Comparison of ENCODE assay signal across 12 cellular contexts in genomic region chrX:94400488-94400887, GRCh38.
DNase-seq lines count a peak whose midpoint lies in the region; ATAC-seq and TF ChIP-seq lines count a peak whose summit lies in the region.
"Had no signal": no experiment of that assay in that cellular context is flagged by ENCODE, and none has a peak within 500 bp of the region (broad histone marks: within the 10 kb centered on the region; RNA-seq: fewer than 3 reads in every experiment).

No MANE protein-coding gene starts in this region.

- H3K27me3 ChIP-seq in PC-3 (ENCODE audit: low read length) (no peaks in the 10 kb centered on the region), stomach (no peaks in the 10 kb centered on the region), HAP-1 (ENCODE audit: low read depth) (no peaks in the 10 kb centered on the region)
- H3K27me3 ChIP-seq: SJCRH30 had no signal

- H3K27ac ChIP-seq in PC-3 (ENCODE audit: low read length) (no peak overlapping the region), stomach (no peak overlapping the region)
- H3K27ac ChIP-seq: SJCRH30 had no signal

- intact Hi-C loops in PC-3 (cut with micrococcal nuclease): no loop called here
- intact Hi-C loops in stomach (cut with DNase I; ENCODE audit: low total_unique reads): no loop called here

- ATAC-seq in GM19328 (IDR thresholded peaks at IDR 0.05; ENCODE audit: unreplicated experiment) (peak; percentile 74), HG02870 (IDR thresholded peaks at IDR 0.05; ENCODE audit: unreplicated experiment) (peak; percentile 88), PC-3 (no peak)
- ATAC-seq: left lobe of liver had no signal

- H3K4me3 ChIP-seq in PC-3 (ENCODE audit: low read length): no peak overlapping the region
- H3K4me3 ChIP-seq in stomach: no peak overlapping the region
- H3K4me3 ChIP-seq in HAP-1: no peak overlapping the region
- H3K4me3 ChIP-seq: SJCRH30 had no signal

- no peak overlapping the region for H2AFZ ChIP-seq in PC-3 (ENCODE audit: low read length)

- no TSS peak for BruUV-seq in PC-3 (replicated peaks; lab: Mats Ljungman, UMichigan)

- DNase-seq in PC-3: peak; percentile 11
- DNase-seq in stomach: peak; percentile 27
- no peak for DNase-seq in inferior parietal cortex (ENCODE audit: extremely low spot score)
- no peak for DNase-seq in HAP-1 (ENCODE audit: low spot score in 2 of 2)
- no peak for DNase-seq in HuH-7 (ENCODE audit: low spot score)
- DNase-seq: amniotic stem cell, HFFc6, retina, SJCRH30 had no signal

- H4K20me1 ChIP-seq in PC-3 (ENCODE audit: low read length): no peaks in the 10 kb centered on the region

- no peak for TF ChIP-seq POLR2A in stomach (IDR thresholded peaks at IDR 0.05)

- H3K79me2 ChIP-seq in PC-3 (ENCODE audit: low read length): no peaks in the 10 kb centered on the region

- H3K9ac ChIP-seq in PC-3 (ENCODE audit: low read length): no peak overlapping the region

- TF ChIP-seq CTCF in PC-3 (conservative IDR thresholded peaks at IDR 0.05; ENCODE audit: low read depth, low read length) (no peak), stomach (IDR thresholded peaks at IDR 0.05) (no peak)

- 36 to 74% (median 57%) methylated on average over 2 of the region's 2 CpGs; no CpG with 5 or more reads in 1 of the 5 donors for WGBS in stomach, 5 donors

- no peaks in the 10 kb centered on the region for H3F3A ChIP-seq in PC-3 (ENCODE audit: low read length, unreplicated experiment)

- TF ChIP-seq EP300 in stomach (IDR thresholded peaks at IDR 0.05): no peak

- in situ Hi-C loops in HAP-1 (cut with MboI; ENCODE audit: low sequenced_read_pairs): no loop called here

- no peaks in the 10 kb centered on the region for H3K9me2 ChIP-seq in PC-3 (replicated peaks; ENCODE audit: low read length)

- no peak overlapping the region for H3K4me2 ChIP-seq in PC-3 (ENCODE audit: low read length)

- POLR2A ChIA-PET in PC-3 (lab: Charles Lee; ENCODE audit: unreplicated experiment): no interaction called here

- no peaks in the 10 kb centered on the region; the same call in 1 of the 2 replicates for H3K36me3 ChIP-seq in PC-3 (ENCODE audit: low read depth, low read length)
- H3K36me3 ChIP-seq in stomach: no peaks in the 10 kb centered on the region
- H3K36me3 ChIP-seq in HAP-1 (replicated peaks): no peaks in the 10 kb centered on the region
- H3K36me3 ChIP-seq: SJCRH30 had no signal

- CTCF ChIA-PET in PC-3 (lab: Charles Lee): no interaction called here

- H3K9me3 ChIP-seq in PC-3 (ENCODE audit: low read length) (no peaks in the 10 kb centered on the region), stomach (no peaks in the 10 kb centered on the region), HAP-1 (no peaks in the 10 kb centered on the region; the same call in 1 of the 2 replicates)
- H3K9me3 ChIP-seq: SJCRH30 had no signal

- H3K4me1 ChIP-seq in PC-3 (ENCODE audit: insufficient read depth, low read length) (no peaks in the 10 kb centered on the region), stomach (no peaks in the 10 kb centered on the region), HAP-1 (no peaks in the 10 kb centered on the region)
- H3K4me1 ChIP-seq: SJCRH30 had no signal

Comparison
In these comparisons a context has a peak if more than half of its experiments do, and no peak if none do; other contexts are left out.
1. DNase-seq: peak in PC-3 (single experiment) and stomach (single experiment); none in inferior parietal cortex (single experiment), HAP-1 (0 of 2) and HuH-7 (single experiment).